ENCODE assay signal across 26 cellular contexts in genomic region chr12:107484219-107484618, GRCh38.
DNase-seq lines count a peak whose midpoint lies in the region; ATAC-seq and TF ChIP-seq lines count a peak whose summit lies in the region.
"Had no signal": no experiment of that assay in that cellular context is flagged by ENCODE, and none has a peak within 500 bp of the region (broad histone marks: within the 10 kb centered on the region; RNA-seq: fewer than 3 reads in every experiment).

No MANE protein-coding gene starts in this region.

- no peaks in the 10 kb centered on the region for H3K36me3 Mint-ChIP-seq in activated CD4-positive, alpha-beta T cell treated with anti-CD3 and anti-CD28 coated beads for 36 hours (ENCODE audit: low read depth)
- no peaks in the 10 kb centered on the region for H3K36me3 Mint-ChIP-seq in CD4-positive, alpha-beta T cell (ENCODE audit: low read depth)
- H3K36me3 Mint-ChIP-seq in nephron progenitor cell (ENCODE audit: low read depth), result no peaks in the 10 kb centered on the region

- no peak for TF ChIP-seq CTCF in CD4-positive, alpha-beta T cell (IDR thresholded peaks at IDR 0.05)
- no peak for TF ChIP-seq CTCF in nephron progenitor cell (IDR thresholded peaks at IDR 0.05)

- H3K27ac Mint-ChIP-seq in activated CD4-positive, alpha-beta T cell treated with anti-CD3 and anti-CD28 coated beads for 36 hours, result no peak overlapping the region
- H3K27ac Mint-ChIP-seq in CD4-positive, alpha-beta T cell, result peak overlapping the region; percentile 59
- H3K27ac Mint-ChIP-seq in nephron progenitor cell, result peak overlapping the region; percentile 29
- H3K27ac Mint-ChIP-seq: GM23338 had no signal

- H3K27ac ChIP-seq in CD4-positive, alpha-beta T cell (ENCODE audit: low read depth, low read length), result no peak overlapping the region
- H3K27ac ChIP-seq: 22Rv1, C4-2B, HL-60 had no signal

- peaks cover 29% of the 10 kb centered on the region for H3K4me1 Mint-ChIP-seq in activated CD4-positive, alpha-beta T cell treated with anti-CD3 and anti-CD28 coated beads for 36 hours
- peaks cover 67% of the 10 kb centered on the region for H3K4me1 Mint-ChIP-seq in CD4-positive, alpha-beta T cell (ENCODE audit: low read depth)
- H3K4me1 Mint-ChIP-seq in nephron progenitor cell, result peaks cover 95% of the 10 kb centered on the region
- H3K4me1 Mint-ChIP-seq: GM23338 had no signal

- intact Hi-C loops in activated CD4-positive, alpha-beta T cell treated with anti-CD3 and anti-CD28 coated beads for 36 hours (cut with DNase I, micrococcal nuclease), result no loop called here
- intact Hi-C loops in CD4-positive, alpha-beta T cell (cut with DNase I, micrococcal nuclease), result no loop called here
- intact Hi-C loops in head of caudate nucleus (cut with DNase I), result no loop called here

- no peaks in the 10 kb centered on the region for H3K9me3 ChIP-seq in CD4-positive, alpha-beta T cell (ENCODE audit: control insufficient read depth, low read length)
- H3K9me3 ChIP-seq: HAP-1 had no signal

- H3K4me3 Mint-ChIP-seq in activated CD4-positive, alpha-beta T cell treated with anti-CD3 and anti-CD28 coated beads for 36 hours, result no peak overlapping the region
- H3K4me3 Mint-ChIP-seq in CD4-positive, alpha-beta T cell, result no peak overlapping the region
- peak overlapping the region; percentile 18 for H3K4me3 Mint-ChIP-seq in nephron progenitor cell
- H3K4me3 Mint-ChIP-seq: GM23338 had no signal

- DNase-seq in activated CD4-positive, alpha-beta T cell treated with anti-CD3 and anti-CD28 coated beads for 36 hours, result no peak
- no peak for DNase-seq in activated CD4-positive, alpha-beta T cell treated with anti-CD3 and anti-CD28 coated beads, Interleukin-2, amount 50 U/mL, for 1 hour
- DNase-seq in CD4-positive, alpha-beta T cell, result no peak
- DNase-seq in T1000 (lab: John Stamatoyannopoulos, UW), result peak; percentile 10
- no peak for DNase-seq in nephron progenitor cell
- no peak for DNase-seq in AML-193 (lab: John Stamatoyannopoulos, UW)
- DNase-seq in head of caudate nucleus, result no peak
- no peak for DNase-seq in NAMALWA (ENCODE audit: low spot score)
- DNase-seq: COR-L47; DMS 273 treated with DMSO at 0.1 percent for 48 hours; DMS79 treated with DMSO at 0.1 percent for 48 hours; KBM-7; NCI-H1092 treated with DMSO at 0.1 percent for 48 hours; NCI-H146; NCI-H2029; NCI-H2227 treated with DMSO at 0.1 percent for 48 hours; NCI-H510A treated with DMSO at 0.1 percent for 48 hours; NCI-H774; NK-92 treated with Interleukin-12 subunit alpha and Interleukin-12 subunit beta, amount 100 ng/mL, for 24 hours had no signal

- H3K27me3 ChIP-seq in CD4-positive, alpha-beta T cell (ENCODE audit: control insufficient read depth, insufficient read depth, low read length), result no peaks in the 10 kb centered on the region

- no peaks in the 10 kb centered on the region for H3K27me3 Mint-ChIP-seq in activated CD4-positive, alpha-beta T cell treated with anti-CD3 and anti-CD28 coated beads for 36 hours
- H3K27me3 Mint-ChIP-seq in CD4-positive, alpha-beta T cell, result no peaks in the 10 kb centered on the region
- H3K27me3 Mint-ChIP-seq in nephron progenitor cell (ENCODE audit: low read depth, poor library complexity), result peaks cover 7% of the 10 kb centered on the region

- no peaks in the 10 kb centered on the region for H3K9me3 Mint-ChIP-seq in activated CD4-positive, alpha-beta T cell treated with anti-CD3 and anti-CD28 coated beads for 36 hours (ENCODE audit: low read depth)
- no peaks in the 10 kb centered on the region for H3K9me3 Mint-ChIP-seq in CD4-positive, alpha-beta T cell
- H3K9me3 Mint-ChIP-seq in nephron progenitor cell, result no peaks in the 10 kb centered on the region
- H3K9me3 Mint-ChIP-seq: GM23338 had no signal

- POLR2A ChIA-PET in activated CD4-positive, alpha-beta T cell treated with anti-CD3 and anti-CD28 coated beads for 36 hours (lab: Charles Lee), result no interaction called here
- POLR2A ChIA-PET in CD4-positive, alpha-beta T cell (lab: Charles Lee), result no interaction called here

- CTCF ChIA-PET in activated CD4-positive, alpha-beta T cell treated with anti-CD3 and anti-CD28 coated beads for 36 hours (lab: Charles Lee), result interaction anchor here (0.6 to 0.7 kb wide), 2 partner anchors 58 to 353 kb away, joined by 3 read pairs; no protein-coding TSS in a partner anchor
- CTCF ChIA-PET in CD4-positive, alpha-beta T cell (lab: Charles Lee), result no interaction called here

- ATAC-seq in activated CD4-positive, alpha-beta T cell treated with anti-CD3 and anti-CD28 coated beads for 36 hours, result peak; percentile 36
- ATAC-seq in CD4-positive, alpha-beta T cell (ENCODE audit: poor library complexity), result no peak
- ATAC-seq: GM12878, GM23338, SK-N-SH treated with all-trans-retinoic acid at 6 μM for 48 hours had no signal
